Comparison of ENCODE assay signal across 2 cellular contexts in genomic region chr7:99525713-99526440, GRCh38.
TF ChIP-seq lines count a peak whose summit lies in the region.

No MANE protein-coding gene starts in this region.

TF ChIP-seq in HCT116, 20 proteins besides CTCF, POLR2A, EP300 and RAD21:
- no peak for TF ChIP-seq FOSL1 (IDR thresholded peaks at IDR 0.05; ENCODE audit: low read depth)
- TF ChIP-seq SIN3A (IDR thresholded peaks at IDR 0.05; ENCODE audit: low read depth), result no peak
- TF ChIP-seq, protein P1, sequence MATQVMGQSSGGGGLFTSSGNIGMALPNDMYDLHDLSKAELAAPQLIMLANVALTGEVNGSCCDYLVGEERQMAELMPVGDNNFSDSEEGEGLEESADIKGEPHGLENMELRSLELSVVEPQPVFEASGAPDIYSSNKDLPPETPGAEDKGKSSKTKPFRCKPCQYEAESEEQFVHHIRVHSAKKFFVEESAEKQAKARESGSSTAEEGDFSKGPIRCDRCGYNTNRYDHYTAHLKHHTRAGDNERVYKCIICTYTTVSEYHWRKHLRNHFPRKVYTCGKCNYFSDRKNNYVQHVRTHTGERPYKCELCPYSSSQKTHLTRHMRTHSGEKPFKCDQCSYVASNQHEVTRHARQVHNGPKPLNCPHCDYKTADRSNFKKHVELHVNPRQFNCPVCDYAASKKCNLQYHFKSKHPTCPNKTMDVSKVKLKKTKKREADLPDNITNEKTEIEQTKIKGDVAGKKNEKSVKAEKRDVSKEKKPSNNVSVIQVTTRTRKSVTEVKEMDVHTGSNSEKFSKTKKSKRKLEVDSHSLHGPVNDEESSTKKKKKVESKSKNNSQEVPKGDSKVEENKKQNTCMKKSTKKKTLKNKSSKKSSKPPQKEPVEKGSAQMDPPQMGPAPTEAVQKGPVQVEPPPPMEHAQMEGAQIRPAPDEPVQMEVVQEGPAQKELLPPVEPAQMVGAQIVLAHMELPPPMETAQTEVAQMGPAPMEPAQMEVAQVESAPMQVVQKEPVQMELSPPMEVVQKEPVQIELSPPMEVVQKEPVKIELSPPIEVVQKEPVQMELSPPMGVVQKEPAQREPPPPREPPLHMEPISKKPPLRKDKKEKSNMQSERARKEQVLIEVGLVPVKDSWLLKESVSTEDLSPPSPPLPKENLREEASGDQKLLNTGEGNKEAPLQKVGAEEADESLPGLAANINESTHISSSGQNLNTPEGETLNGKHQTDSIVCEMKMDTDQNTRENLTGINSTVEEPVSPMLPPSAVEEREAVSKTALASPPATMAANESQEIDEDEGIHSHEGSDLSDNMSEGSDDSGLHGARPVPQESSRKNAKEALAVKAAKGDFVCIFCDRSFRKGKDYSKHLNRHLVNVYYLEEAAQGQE (IDR thresholded peaks at IDR 0.05; ENCODE audit: low read depth), result no peak
- no peak for TF ChIP-seq ZBTB33 (IDR thresholded peaks at IDR 0.05; ENCODE audit: extremely low read depth, insufficient replicate concordance, low read length)
- TF ChIP-seq JUND (IDR thresholded peaks at IDR 0.05), result no peak
- no peak for TF ChIP-seq EZH2phosphoT487 (IDR thresholded peaks at IDR 0.05; ENCODE audit: borderline replicate concordance)
- TF ChIP-seq SP1 (IDR thresholded peaks at IDR 0.05; ENCODE audit: low read depth), result no peak
- TF ChIP-seq CBX3 (IDR thresholded peaks at IDR 0.05; ENCODE audit: low read depth), result no peak

TF ChIP-seq in HepG2, 621 proteins besides CTCF, POLR2A, EP300 and RAD21:
- TF ChIP-seq ZNF552 (CRISPR knock-in tag; IDR thresholded peaks at IDR 0.05; ENCODE audit: borderline replicate concordance), result no peak
- TF ChIP-seq ZNF83 (CRISPR knock-in tag; IDR thresholded peaks at IDR 0.05; ENCODE audit: borderline replicate concordance), result no peak
- TF ChIP-seq MTF1 (CRISPR knock-in tag; IDR thresholded peaks at IDR 0.05), result no peak
- peak; percentile 79 for TF ChIP-seq STAG1 (CRISPR knock-in tag; IDR thresholded peaks at IDR 0.05)
- no peak for TF ChIP-seq ZNF607 (CRISPR knock-in tag; IDR thresholded peaks at IDR 0.05; ENCODE audit: borderline replicate concordance)
- TF ChIP-seq NR2F6 (IDR thresholded peaks at IDR 0.05), result 0 out of 2 replicates have a peak, but pooled peaks have one; percentile 18
- no peak for TF ChIP-seq NR2F6 (CRISPR knock-in tag; IDR thresholded peaks at IDR 0.05)
- TF ChIP-seq SMC3 (IDR thresholded peaks at IDR 0.05; ENCODE audit: low read length), result peak; percentile 42; the same call in 1 of the 2 replicates
